27 cellular contexts compared by ENCODE assay signal in genomic region chr7:3923307-3923918, GRCh38.
"Had no signal": no experiment of that assay in that cellular context is flagged by ENCODE, and none has a peak within 500 bp of the region (broad histone marks: within the 10 kb centered on the region; RNA-seq: fewer than 3 reads in every experiment).

No MANE protein-coding gene starts in this region.

- H3K27ac ChIP-seq: Peyer's patch had no signal

- H3K4me1 ChIP-seq: Peyer's patch had no signal

- H3K4me3 ChIP-seq: Peyer's patch had no signal

- H3K4me3 Mint-ChIP-seq: activated B cell treated with CpG ODN at 0.5 μM for 24 hours; activated CD4-positive, alpha-beta T cell treated with anti-CD3 and anti-CD28 coated beads, Interleukin-2, amount 10 ng/mL, durations not matched to agents 24 days and 14 days; activated CD8-positive, alpha-beta memory T cell treated with anti-CD3 and anti-CD28 coated beads, Interleukin-2, amount 10 ng/mL, durations not matched to agents 7 days and 5 days; activated naive CD4-positive, alpha-beta T cell treated with anti-CD3 and anti-CD28 coated beads, Interleukin-2, amount 50 U/mL, for 24 hours; activated T-cell treated with anti-CD3 and anti-CD28 coated beads, Interleukin-2, amount 50 U/mL, for 24 hours; activated T-helper 1 cell treated with anti-CD3 and anti-CD28 coated beads, Interleukin-12 subunit alpha, Interleukin-12 subunit beta, Interleukin-2, Interleukin-4 antibody, amounts not matched to agents 30 ng/mL and 10 ng/mL and 1 ng/mL, durations not matched to agents 14 hours and 24 hours and 36 hours; T-cell had no signal

- DNase-seq: activated B cell treated with CpG ODN at 0.5 μM for 24 hours; activated CD4-positive, alpha-beta T cell treated with anti-CD3 and anti-CD28 coated beads for 1 hour; activated CD4-positive, alpha-beta T cell treated with anti-CD3 and anti-CD28 coated beads, Interleukin-2, amount 10 ng/mL, durations not matched to agents 24 days and 14 days; activated CD4-positive, alpha-beta T cell treated with anti-CD3 and anti-CD28 coated beads, Interleukin-2, amount 50 U/mL, for 48 hours; activated CD8-positive, alpha-beta memory T cell treated with anti-CD3 and anti-CD28 coated beads, Interleukin-2, amount 10 ng/mL, durations not matched to agents 7 days and 5 days; activated effector memory CD4-positive, alpha-beta T cell treated with Interleukin-2 at 50 U/mL for 16 hours; activated naive CD4-positive, alpha-beta T cell; activated T-cell treated with anti-CD3 and anti-CD28 coated beads, Interleukin-2, amount 50 U/mL, for 24 hours; aorta; central memory CD4-positive, alpha-beta T cell; KG1; NCI-H1092; NCI-H1417; NCI-H1930; NCI-H2171 treated with DMSO at 0.1 percent for 48 hours; NCI-H345; NCI-H510A; NCI-H82; NK-92 treated with Interleukin-12 subunit alpha and Interleukin-12 subunit beta, amount 100 ng/mL, for 24 hours; OCI-M1; Peyer's patch; SHP77 treated with DMSO at 0.1 percent for 48 hours; T-cell; T-helper 2 cell; T1000 had no signal

- H3K36me3 ChIP-seq: Peyer's patch had no signal

- H3K27me3 Mint-ChIP-seq: activated CD4-positive, alpha-beta T cell treated with anti-CD3 and anti-CD28 coated beads, Interleukin-2, amount 10 ng/mL, durations not matched to agents 24 days and 14 days; activated CD8-positive, alpha-beta memory T cell treated with anti-CD3 and anti-CD28 coated beads, Interleukin-2, amount 10 ng/mL, durations not matched to agents 7 days and 5 days; activated naive CD4-positive, alpha-beta T cell treated with anti-CD3 and anti-CD28 coated beads, Interleukin-2, amount 50 U/mL, for 24 hours had no signal

- H3K27ac Mint-ChIP-seq: activated B cell treated with CpG ODN at 0.5 μM for 24 hours; activated CD4-positive, alpha-beta T cell treated with anti-CD3 and anti-CD28 coated beads, Interleukin-2, amount 10 ng/mL, durations not matched to agents 24 days and 14 days; activated CD8-positive, alpha-beta memory T cell treated with anti-CD3 and anti-CD28 coated beads, Interleukin-2, amount 10 ng/mL, durations not matched to agents 7 days and 5 days; activated naive CD4-positive, alpha-beta T cell treated with anti-CD3 and anti-CD28 coated beads, Interleukin-2, amount 50 U/mL, for 24 hours; activated T-cell treated with anti-CD3 and anti-CD28 coated beads, Interleukin-2, amount 50 U/mL, for 24 hours; activated T-helper 1 cell treated with anti-CD3 and anti-CD28 coated beads, Interleukin-12 subunit alpha, Interleukin-12 subunit beta, Interleukin-2, Interleukin-4 antibody, amounts not matched to agents 30 ng/mL and 10 ng/mL and 1 ng/mL, durations not matched to agents 14 hours and 24 hours and 36 hours; T-cell had no signal

- H3K9me3 Mint-ChIP-seq: activated B cell treated with CpG ODN at 0.5 μM for 24 hours; activated CD4-positive, alpha-beta T cell treated with anti-CD3 and anti-CD28 coated beads, Interleukin-2, amount 10 ng/mL, durations not matched to agents 24 days and 14 days; activated naive CD4-positive, alpha-beta T cell treated with anti-CD3 and anti-CD28 coated beads, Interleukin-2, amount 50 U/mL, for 24 hours; activated T-helper 1 cell treated with anti-CD3 and anti-CD28 coated beads, Interleukin-12 subunit alpha, Interleukin-12 subunit beta, Interleukin-2, Interleukin-4 antibody, amounts not matched to agents 30 ng/mL and 10 ng/mL and 1 ng/mL, durations not matched to agents 14 hours and 24 hours and 36 hours had no signal

- H3K27me3 ChIP-seq: Peyer's patch had no signal

- H3K9me3 ChIP-seq: Peyer's patch had no signal

- ATAC-seq: activated CD8-positive, alpha-beta memory T cell treated with anti-CD3 and anti-CD28 coated beads, Interleukin-2, amount 10 ng/mL, durations not matched to agents 7 days and 5 days; T-cell had no signal

- H3K36me3 Mint-ChIP-seq: activated CD8-positive, alpha-beta memory T cell treated with anti-CD3 and anti-CD28 coated beads, Interleukin-2, amount 10 ng/mL, durations not matched to agents 7 days and 5 days; activated naive CD4-positive, alpha-beta T cell treated with anti-CD3 and anti-CD28 coated beads, Interleukin-2, amount 50 U/mL, for 24 hours; T-cell had no signal
